Comparison of ENCODE assay signal across 22 cellular contexts in the genomic region with DNA sequence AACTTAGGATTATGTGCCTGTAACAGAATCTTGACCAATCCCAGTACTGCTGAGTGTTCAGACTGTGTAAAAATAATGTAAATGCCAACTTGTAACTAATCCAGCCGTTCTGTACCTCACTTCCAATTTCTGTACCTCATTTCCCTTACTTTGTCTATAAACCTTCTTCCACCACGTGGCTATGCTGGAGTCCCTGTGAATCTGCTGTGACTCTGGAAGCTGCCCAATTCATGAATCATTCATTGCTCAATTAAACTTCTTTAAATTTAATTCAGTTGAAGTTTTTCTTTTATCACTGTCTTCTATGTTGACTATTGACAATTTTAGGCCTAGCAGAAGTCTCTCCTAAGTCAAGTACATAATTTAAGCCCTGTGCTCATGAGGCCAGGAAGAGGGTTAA.
DNase-seq lines count a peak whose midpoint lies in the region; ATAC-seq and TF ChIP-seq lines count a peak whose summit lies in the region.
"Had no signal": no experiment of that assay in that cellular context is flagged by ENCODE, and none has a peak within 500 bp of the region (broad histone marks: within the 10 kb centered on the region; RNA-seq: fewer than 3 reads in every experiment).

No MANE protein-coding gene starts in this region.

- no peak overlapping the region for H3K27ac ChIP-seq in mammary epithelial cell (ENCODE audit: insufficient read depth, low read depth, low read length)
- H3K27ac ChIP-seq in transverse colon, result no peak overlapping the region
- H3K27ac ChIP-seq in uterus, result no peak overlapping the region
- H3K27ac ChIP-seq: ascending aorta, colonic mucosa, parathyroid adenoma, right lobe of liver had no signal

- dilution Hi-C loops in mammary epithelial cell (cut with HindIII; ENCODE audit: low sequenced_read_pairs), result no loop called here

- in situ Hi-C loops in mammary epithelial cell (cut with MboI; ENCODE audit: low sequenced_read_pairs in 2 of 2) (no loop called here), transverse colon (cut with MboI; ENCODE audit: low pct_ligation_motif_present in 1 of 4, low pct_unique_long_range_greater_than_20kb in 1 of 4, low sequenced_read_pairs in 3 of 4) (no loop called here)

- H3K9me3 ChIP-seq in mammary epithelial cell (replicated peaks; ENCODE audit: insufficient read depth, low read length) (no peaks in the 10 kb centered on the region), transverse colon (no peaks in the 10 kb centered on the region), uterus (no peaks in the 10 kb centered on the region)
- H3K9me3 ChIP-seq: ascending aorta, colonic mucosa, right lobe of liver had no signal

- CTCF ChIA-PET in mammary epithelial cell (lab: Charles Lee; ENCODE audit: low non-redundant PET), result interaction anchor here (0.7 kb wide), 1 partner anchor 766 kb away, joined by 4 read pairs; no protein-coding TSS in a partner anchor

- no peak overlapping the region for H2AFZ ChIP-seq in mammary epithelial cell (ENCODE audit: low read depth, low read length)
- H2AFZ ChIP-seq: parathyroid adenoma had no signal

- TF ChIP-seq CTCF in mammary epithelial cell (conservative IDR thresholded peaks at IDR 0.05 in 1 of 2, IDR thresholded peaks at IDR 0.05 in 1 of 2; ENCODE audit: extremely low read depth in 1 of 2, insufficient read depth in 1 of 2, low read depth in 1 of 2, low read length in 2 of 2), result no peak
- no peak for TF ChIP-seq CTCF in foreskin fibroblast (IDR thresholded peaks at IDR 0.05; ENCODE audit: low read depth, low read length)
- TF ChIP-seq CTCF in transverse colon (IDR thresholded peaks at IDR 0.05), result no peak
- TF ChIP-seq CTCF in uterus (IDR thresholded peaks at IDR 0.05), result no peak

- ATAC-seq in HG02610 (IDR thresholded peaks at IDR 0.05; ENCODE audit: unreplicated experiment) (no peak), HG02884 (IDR thresholded peaks at IDR 0.05; ENCODE audit: unreplicated experiment) (no peak)
- ATAC-seq: right lobe of liver, T-helper 17 cell had no signal

- H3K4me3 ChIP-seq in mammary epithelial cell (replicated peaks in 1 of 3; ENCODE audit: insufficient read depth in 1 of 3, low read depth in 2 of 3, low read length in 3 of 3) (no peak overlapping the region), foreskin fibroblast (ENCODE audit: low read depth in 1 of 2, low read length in 2 of 2) (no peak overlapping the region), transverse colon (no peak overlapping the region), uterus (no peak overlapping the region)
- H3K4me3 ChIP-seq: ascending aorta, colonic mucosa, right lobe of liver had no signal

- TF ChIP-seq POLR2A in transverse colon (IDR thresholded peaks at IDR 0.05) (no peak), uterus (IDR thresholded peaks at IDR 0.05) (no peak)

- intact Hi-C loops in mammary epithelial cell (cut with micrococcal nuclease), result no loop called here
- intact Hi-C loops in transverse colon (cut with DNase I; ENCODE audit: low total_unique reads), result no loop called here
- intact Hi-C loops in uterus (cut with DNase I; ENCODE audit: low total_unique reads), result no loop called here

- no peak overlapping the region for H3K9ac ChIP-seq in mammary epithelial cell (ENCODE audit: insufficient read depth, low read length)
- H3K9ac ChIP-seq: parathyroid adenoma had no signal

- no peak for TF ChIP-seq EP300 in transverse colon (IDR thresholded peaks at IDR 0.05; ENCODE audit: low read depth)

- BruUV-seq in mammary epithelial cell (replicated peaks; lab: Mats Ljungman, UMichigan), result no TSS peak

- peak; percentile 59 for DNase-seq in EH (ENCODE audit: low read depth)
- peak; percentile 44 for DNase-seq in LHCN-M2 (ENCODE audit: low read depth)
- peak; percentile 5 for DNase-seq in mammary epithelial cell
- peak; percentile 39 to 77 for DNase-seq in foreskin fibroblast
- no peak for DNase-seq in transverse colon
- DNase-seq in uterus, result no peak
- DNase-seq: activated CD4-positive, alpha-beta T cell treated with anti-CD3 and anti-CD28 coated beads for 48 hours; activated naive CD4-positive, alpha-beta T cell treated with anti-CD3 and anti-CD28 coated beads, Interleukin-2, amount 50 U/mL, for 16 hours; colonic mucosa; endodermal cell; GF-D8; hypothalamus; NCI-H1417; NCI-H526; right lobe of liver; stimulated activated CD4-positive, alpha-beta T cell treated with anti-CD3 and anti-CD28 coated beads, Interleukin-15, amount 100 ng/mL, for 24 hours; stimulated activated CD8-positive, alpha-beta memory T cell treated with anti-CD3 and anti-CD28 coated beads, Interleukin-4, amount 100 ng/mL, for 48 hours; T-helper 17 cell had no signal

- no peaks in the 10 kb centered on the region for H3K36me3 ChIP-seq in mammary epithelial cell (ENCODE audit: insufficient read depth, low read length)
- H3K36me3 ChIP-seq in transverse colon, result no peaks in the 10 kb centered on the region
- no peaks in the 10 kb centered on the region for H3K36me3 ChIP-seq in uterus
- H3K36me3 ChIP-seq: ascending aorta, colonic mucosa, right lobe of liver had no signal

- no peaks in the 10 kb centered on the region for H4K20me1 ChIP-seq in mammary epithelial cell (ENCODE audit: insufficient read depth, low read length)

- WGBS in mammary epithelial cell (ENCODE audit: low coverage, missing lambda C conversion rate), result 33% methylated on average over 2 of the region's 2 CpGs
- WGBS in transverse colon (ENCODE audit: low coverage in 1 of 2), 2 donors, result 67% methylated on average over 1 to 2 of the region's 2 CpGs

- no peaks in the 10 kb centered on the region for H3K27me3 ChIP-seq in mammary epithelial cell (ENCODE audit: insufficient read depth, low read length)
- no peaks in the 10 kb centered on the region for H3K27me3 ChIP-seq in transverse colon
- H3K27me3 ChIP-seq in uterus, result no peaks in the 10 kb centered on the region
- H3K27me3 ChIP-seq: ascending aorta, colonic mucosa, right lobe of liver had no signal

- no peak overlapping the region for H3K4me2 ChIP-seq in mammary epithelial cell (ENCODE audit: insufficient read depth, low read depth, low read length)

- no peaks in the 10 kb centered on the region for H3K79me2 ChIP-seq in mammary epithelial cell (ENCODE audit: insufficient read depth, low read length)
- H3K79me2 ChIP-seq: parathyroid adenoma had no signal

- H3K4me1 ChIP-seq in mammary epithelial cell (ENCODE audit: insufficient read depth, low read length) (no peaks in the 10 kb centered on the region), transverse colon (no peaks in the 10 kb centered on the region), uterus (no peaks in the 10 kb centered on the region)
- H3K4me1 ChIP-seq: ascending aorta, colonic mucosa, parathyroid adenoma, right lobe of liver had no signal

Comparison
In these comparisons a context has a peak if more than half of its experiments do, and no peak if none do; other contexts are left out.
1. DNase-seq: peak in EH (single experiment), LHCN-M2 (single experiment), mammary epithelial cell (single experiment) and foreskin fibroblast (2 of 2); none in transverse colon (single experiment) and uterus (0 of 2).